ENCODE assay signal across 1 cellular context in the genomic region with DNA sequence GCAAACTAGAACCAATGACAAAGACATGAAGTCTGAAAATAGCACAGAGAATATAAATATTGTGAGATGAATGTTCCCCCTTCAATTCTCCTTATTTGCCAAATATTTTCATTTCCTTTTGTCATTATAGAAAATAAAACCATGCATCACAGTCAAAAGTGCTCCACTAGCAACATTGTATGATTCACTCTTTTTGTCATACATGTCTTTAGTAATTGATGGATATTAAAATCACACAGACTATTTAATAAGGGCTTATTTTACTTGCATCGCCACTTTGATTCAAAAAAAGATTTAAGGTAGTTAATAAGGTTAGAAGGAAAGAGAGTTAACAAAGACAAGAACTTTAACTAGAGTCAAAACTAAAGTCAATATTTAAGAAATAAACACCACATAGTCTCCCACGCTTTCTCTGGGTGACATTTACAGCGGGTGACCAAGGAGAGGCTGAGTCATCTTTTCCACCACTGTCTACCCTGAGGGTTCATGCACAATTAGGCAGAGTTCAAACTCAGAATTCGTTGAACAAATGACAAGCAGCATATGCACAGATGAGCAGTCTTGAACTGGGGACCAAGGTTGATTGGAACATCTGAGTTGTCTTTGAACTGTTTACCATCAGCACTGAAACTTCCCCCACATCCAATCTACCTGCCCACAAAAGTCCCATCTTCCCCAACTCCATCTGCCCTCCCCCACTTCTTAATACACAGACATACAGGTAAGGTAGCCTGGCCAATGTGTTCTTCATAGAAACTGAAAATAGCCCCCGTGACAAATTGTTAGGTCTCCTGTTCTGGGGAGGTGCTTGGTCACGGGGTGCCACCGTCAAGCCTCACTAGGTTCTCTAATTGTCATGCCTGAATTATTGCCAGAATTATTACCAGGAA.
TF ChIP-seq lines count a peak whose summit lies in the region.

No MANE protein-coding gene starts in this region.

TF ChIP-seq in K562, 482 proteins besides CTCF, POLR2A, EP300 and RAD21 (continued from another document):
- no peak for TF ChIP-seq FOXA1 (IDR thresholded peaks at IDR 0.05; ENCODE audit: borderline replicate concordance)
- TF ChIP-seq ZNF316 (IDR thresholded peaks at IDR 0.05) = peak; percentile 39; the same call in 1 of the 2 replicates
- TF ChIP-seq, protein P1, sequence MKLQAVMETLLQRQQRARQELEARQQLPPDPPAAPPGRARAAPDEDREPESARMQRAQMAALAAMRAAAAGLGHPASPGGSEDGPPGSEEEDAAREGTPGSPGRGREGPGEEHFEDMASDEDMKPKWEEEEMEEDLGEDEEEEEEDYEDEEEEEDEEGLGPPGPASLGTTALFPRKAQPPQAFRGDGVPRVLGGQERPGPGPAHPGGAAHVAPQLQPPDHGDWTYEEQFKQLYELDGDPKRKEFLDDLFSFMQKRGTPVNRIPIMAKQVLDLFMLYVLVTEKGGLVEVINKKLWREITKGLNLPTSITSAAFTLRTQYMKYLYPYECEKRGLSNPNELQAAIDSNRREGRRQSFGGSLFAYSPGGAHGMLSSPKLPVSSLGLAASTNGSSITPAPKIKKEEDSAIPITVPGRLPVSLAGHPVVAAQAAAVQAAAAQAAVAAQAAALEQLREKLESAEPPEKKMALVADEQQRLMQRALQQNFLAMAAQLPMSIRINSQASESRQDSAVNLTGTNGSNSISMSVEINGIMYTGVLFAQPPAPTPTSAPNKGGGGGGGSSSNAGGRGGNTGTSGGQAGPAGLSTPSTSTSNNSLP (IDR thresholded peaks at IDR 0.05; ENCODE audit: borderline replicate concordance, low read depth, low read length) = no peak
- TF ChIP-seq ZNF644 (tag; IDR thresholded peaks at IDR 0.05; ENCODE audit: low read depth) = no peak
- TF ChIP-seq SMARCE1 (IDR thresholded peaks at IDR 0.05) = peak; percentile 75
- TF ChIP-seq JUND (IDR thresholded peaks at IDR 0.05; ENCODE audit: borderline replicate concordance, low read depth, low read length) = peak; percentile 91
- peak; percentile 93; the same call in 2 of the 3 replicates for TF ChIP-seq JUND (tag; IDR thresholded peaks at IDR 0.05; ENCODE audit: borderline replicate concordance, low read depth, low read length)
- TF ChIP-seq STAT5B (CRISPR knock-in tag; IDR thresholded peaks at IDR 0.05) = no peak
- TF ChIP-seq SPI1 (IDR thresholded peaks at IDR 0.05; ENCODE audit: borderline replicate concordance, low read depth, low read length) = no peak
- no peak for TF ChIP-seq ETS2 (tag; IDR thresholded peaks at IDR 0.05; ENCODE audit: borderline replicate concordance, poor library complexity, severe bottlenecking)
- TF ChIP-seq BRF1 (IDR thresholded peaks at IDR 0.05; ENCODE audit: borderline replicate concordance, extremely low read depth, insufficient read length) = no peak
- TF ChIP-seq, protein P2, sequence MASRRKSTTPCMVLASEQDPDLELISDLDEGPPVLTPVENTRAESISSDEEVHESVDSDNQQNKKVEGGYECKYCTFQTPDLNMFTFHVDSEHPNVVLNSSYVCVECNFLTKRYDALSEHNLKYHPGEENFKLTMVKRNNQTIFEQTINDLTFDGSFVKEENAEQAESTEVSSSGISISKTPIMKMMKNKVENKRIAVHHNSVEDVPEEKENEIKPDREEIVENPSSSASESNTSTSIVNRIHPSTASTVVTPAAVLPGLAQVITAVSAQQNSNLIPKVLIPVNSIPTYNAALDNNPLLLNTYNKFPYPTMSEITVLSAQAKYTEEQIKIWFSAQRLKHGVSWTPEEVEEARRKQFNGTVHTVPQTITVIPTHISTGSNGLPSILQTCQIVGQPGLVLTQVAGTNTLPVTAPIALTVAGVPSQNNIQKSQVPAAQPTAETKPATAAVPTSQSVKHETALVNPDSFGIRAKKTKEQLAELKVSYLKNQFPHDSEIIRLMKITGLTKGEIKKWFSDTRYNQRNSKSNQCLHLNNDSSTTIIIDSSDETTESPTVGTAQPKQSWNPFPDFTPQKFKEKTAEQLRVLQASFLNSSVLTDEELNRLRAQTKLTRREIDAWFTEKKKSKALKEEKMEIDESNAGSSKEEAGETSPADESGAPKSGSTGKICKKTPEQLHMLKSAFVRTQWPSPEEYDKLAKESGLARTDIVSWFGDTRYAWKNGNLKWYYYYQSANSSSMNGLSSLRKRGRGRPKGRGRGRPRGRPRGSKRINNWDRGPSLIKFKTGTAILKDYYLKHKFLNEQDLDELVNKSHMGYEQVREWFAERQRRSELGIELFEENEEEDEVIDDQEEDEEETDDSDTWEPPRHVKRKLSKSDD (conservative IDR thresholded peaks at IDR 0.05; ENCODE audit: low read length) = no peak
- TF ChIP-seq FOXJ3 (CRISPR knock-in tag; IDR thresholded peaks at IDR 0.05) = no peak
- TF ChIP-seq SMARCA4 (IDR thresholded peaks at IDR 0.05) = peak; percentile 63; the same call in 1 of the 2 replicates
- no peak for TF ChIP-seq CXXC5 (CRISPR knock-in tag; IDR thresholded peaks at IDR 0.05)
- TF ChIP-seq, protein P3, sequence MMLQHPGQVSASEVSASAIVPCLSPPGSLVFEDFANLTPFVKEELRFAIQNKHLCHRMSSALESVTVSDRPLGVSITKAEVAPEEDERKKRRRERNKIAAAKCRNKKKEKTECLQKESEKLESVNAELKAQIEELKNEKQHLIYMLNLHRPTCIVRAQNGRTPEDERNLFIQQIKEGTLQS (IDR thresholded peaks at IDR 0.05) = peak; percentile 84
- TF ChIP-seq, protein P3 (CRISPR knock-in tag; conservative IDR thresholded peaks at IDR 0.05) = no peak
- no peak for TF ChIP-seq THRAP3 (IDR thresholded peaks at IDR 0.05; ENCODE audit: borderline replicate concordance)
- TF ChIP-seq PHTF2 (CRISPR knock-in tag; IDR thresholded peaks at IDR 0.05) = no peak
- TF ChIP-seq BACH1 (tag; IDR thresholded peaks at IDR 0.05) = no peak
